ENCODE assay signal across 36 cellular contexts in genomic region chr16:8543258-8543657, GRCh38. TPM values are rescaled to one million over a fixed set of nuclear protein-coding genes. Genes with fewer than 3 reads are reported as not detected.
"Had no signal": no experiment of that assay in that cellular context is flagged by ENCODE, and none has a peak within 500 bp of the region (broad histone marks: within the 10 kb centered on the region; RNA-seq: fewer than 3 reads in every experiment).

No MANE protein-coding gene starts in this region.

- H3K4me2 ChIP-seq: smooth muscle cell had no signal

- ATAC-seq: naive thymus-derived CD8-positive, alpha-beta T cell; psoas muscle; right cardiac atrium; sciatic nerve; stimulated activated memory B cell treated with anti-CD40 and anti-IgM and Interleukin-4, amounts not matched to agents 10 μg/mL and 1 μg/mL and 100 μg/mL, for 72 hours; stimulated activated naive CD8-positive, alpha-beta T cell treated with anti-CD3 and anti-CD28 coated beads, Interleukin-15, amount 100 ng/mL, for 72 hours; stimulated activated naive CD8-positive, alpha-beta T cell treated with anti-CD3 and anti-CD28 coated beads, Interleukin-15, Interleukin-2, amounts not matched to agents 100 U/mL and 50 U/mL, for 24 hours; upper lobe of right lung had no signal

- H2AFZ ChIP-seq: parathyroid adenoma had no signal

- H3K27ac ChIP-seq: neutrophil, ovary, parathyroid adenoma, psoas muscle, skin epidermis, spleen, suprapubic skin, testis, tibial artery, transverse colon, upper lobe of right lung, vagina had no signal

- H3K9me3 ChIP-seq: neutrophil, ovary, psoas muscle, spleen, suprapubic skin, testis, tibial artery, transverse colon, upper lobe of right lung, vagina had no signal

- H3K27me3 ChIP-seq: ovary, testis, transverse colon, upper lobe of right lung, vagina had no signal

- H3K4me3 ChIP-seq: ovary, psoas muscle, skin epidermis, smooth muscle cell, spleen, suprapubic skin, testis, tibial artery, transverse colon, upper lobe of right lung, vagina had no signal

- H3K4me3 Mint-ChIP-seq: naive thymus-derived CD8-positive, alpha-beta T cell; natural killer cell treated with Interleukin-12 subunit alpha and Interleukin-12 subunit beta and Interleukin-15 and Interleukin-18, amount 100 ng/mL, for 72 hours; nephron progenitor cell; neural crest cell; stimulated activated memory B cell treated with anti-CD40 and anti-IgM and Interleukin-4, amounts not matched to agents 10 μg/mL and 1 μg/mL and 100 μg/mL, for 72 hours; stimulated activated naive CD8-positive, alpha-beta T cell treated with anti-CD3 and anti-CD28 coated beads, Interleukin-15, amount 100 ng/mL, for 72 hours; type B pancreatic cell had no signal

- DNase-seq: naive thymus-derived CD8-positive, alpha-beta T cell; nephron progenitor cell; occipital lobe; ovary; posterior cingulate gyrus; psoas muscle; right cardiac atrium; spleen; stimulated activated CD4-positive, alpha-beta T cell treated with anti-CD3 and anti-CD28 coated beads, Interleukin-12 subunit alpha, Interleukin-12 subunit beta, amount 100 ng/mL, for 4 hours; stimulated activated CD4-positive, alpha-beta T cell treated with anti-CD3 and anti-CD28 coated beads, Interleukin-1b, Interleukin-23, amount 100 ng/mL, for 48 hours; stimulated activated CD4-positive, alpha-beta T cell treated with anti-CD3 and anti-CD28 coated beads, Interleukin-4, amount 100 ng/mL, for 1 hour; stimulated activated CD4-positive, alpha-beta T cell treated with anti-CD3 and anti-CD28 coated beads, Interleukin-4, amount 100 ng/mL, for 4 hours; stimulated activated CD8-positive, alpha-beta memory T cell treated with anti-CD3 and anti-CD28 coated beads, Interleukin-4, amount 100 ng/mL, for 48 hours; stimulated activated naive CD4-positive, alpha-beta T cell; stimulated activated naive CD8-positive, alpha-beta T cell treated with anti-CD3 and anti-CD28 coated beads, Interleukin-15, amount 100 ng/mL, for 72 hours; stimulated activated naive CD8-positive, alpha-beta T cell treated with anti-CD3 and anti-CD28 coated beads, Interleukin-15, Interleukin-2, amounts not matched to agents 100 U/mL and 50 U/mL, for 24 hours; substantia nigra; testis; tibial artery; transverse colon; upper lobe of right lung had no signal

- H3K27me3 Mint-ChIP-seq: progenitor cell of endocrine pancreas had no signal

- H3K4me1 ChIP-seq: parathyroid adenoma, psoas muscle, spleen, suprapubic skin, testis, tibial artery, upper lobe of right lung, vagina had no signal

- H3K36me3 ChIP-seq: neutrophil, ovary, spleen, suprapubic skin, tibial artery, transverse colon, upper lobe of right lung, vagina had no signal

- H3K9ac ChIP-seq: parathyroid adenoma had no signal

- H3K79me2 ChIP-seq: parathyroid adenoma had no signal

- H3K27ac Mint-ChIP-seq: naive thymus-derived CD8-positive, alpha-beta T cell; natural killer cell treated with Interleukin-12 subunit alpha and Interleukin-12 subunit beta and Interleukin-15 and Interleukin-18, amount 100 ng/mL, for 72 hours; nephron progenitor cell; progenitor cell of endocrine pancreas; stimulated activated memory B cell treated with anti-CD40 and anti-IgM and Interleukin-4, amounts not matched to agents 10 μg/mL and 1 μg/mL and 100 μg/mL, for 72 hours; stimulated activated naive CD8-positive, alpha-beta T cell treated with anti-CD3 and anti-CD28 coated beads, Interleukin-15, amount 100 ng/mL, for 72 hours; type B pancreatic cell had no signal

- H3K36me3 Mint-ChIP-seq: naive thymus-derived CD8-positive, alpha-beta T cell; natural killer cell treated with Interleukin-12 subunit alpha and Interleukin-12 subunit beta and Interleukin-15 and Interleukin-18, amount 100 ng/mL, for 72 hours; stimulated activated memory B cell treated with anti-CD40 and anti-IgM and Interleukin-4, amounts not matched to agents 10 μg/mL and 1 μg/mL and 100 μg/mL, for 72 hours; type B pancreatic cell had no signal

- H3K4me1 Mint-ChIP-seq: naive thymus-derived CD8-positive, alpha-beta T cell; neural crest cell; stimulated activated memory B cell treated with anti-CD40 and anti-IgM and Interleukin-4, amounts not matched to agents 10 μg/mL and 1 μg/mL and 100 μg/mL, for 72 hours; stimulated activated naive CD8-positive, alpha-beta T cell treated with anti-CD3 and anti-CD28 coated beads, Interleukin-15, amount 100 ng/mL, for 72 hours had no signal

- H3K9me3 Mint-ChIP-seq: naive thymus-derived CD8-positive, alpha-beta T cell; natural killer cell treated with Interleukin-12 subunit alpha and Interleukin-12 subunit beta and Interleukin-15 and Interleukin-18, amount 100 ng/mL, for 72 hours; nephron progenitor cell; neural crest cell; stimulated activated memory B cell treated with anti-CD40 and anti-IgM and Interleukin-4, amounts not matched to agents 10 μg/mL and 1 μg/mL and 100 μg/mL, for 72 hours; stimulated activated naive CD8-positive, alpha-beta T cell treated with anti-CD3 and anti-CD28 coated beads, Interleukin-15, amount 100 ng/mL, for 72 hours; type B pancreatic cell had no signal

RNA-seq across cellular contexts. Expression of gene TMEM114, which starts 47.1 kb away (rescaled TPM):
- total RNA-seq: naive thymus-derived CD8-positive, alpha-beta T cell; natural killer cell treated with Interleukin-12 subunit alpha and Interleukin-12 subunit beta and Interleukin-15 and Interleukin-18, amount 100 ng/mL, for 72 hours; neural crest cell; occipital lobe; osteoblast; ovary; psoas muscle; renal cortical epithelial cell; right cardiac atrium; sciatic nerve; smooth muscle cell; spleen; suprapubic skin; testis; transverse colon; upper lobe of right lung; urinary bladder; vagina had no signal
- polyA plus RNA-seq: naive thymus-derived CD8-positive, alpha-beta T cell; ovary; psoas muscle; right cardiac atrium; smooth muscle cell; spleen; urinary bladder had no signal
